Comparison of ENCODE assay signal across 10 cellular contexts in the genomic region with DNA sequence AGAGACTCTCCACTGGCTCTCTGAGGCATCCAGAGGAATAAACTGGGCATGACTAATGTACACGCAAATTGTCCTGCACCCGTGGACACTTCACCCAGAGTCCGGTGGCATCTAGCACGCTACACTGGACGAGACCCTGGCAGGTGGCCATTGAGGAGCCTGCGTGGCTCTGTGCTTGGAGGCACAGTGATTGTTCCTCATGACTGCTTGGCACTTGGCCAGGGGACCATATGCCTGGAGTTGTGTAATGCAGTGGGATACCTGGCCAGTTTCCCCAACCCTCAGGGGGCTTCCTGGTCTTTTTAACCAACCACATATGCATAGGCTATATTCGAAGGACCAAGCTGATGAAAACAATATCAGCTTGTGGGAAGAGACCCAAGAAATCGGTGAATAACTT.
DNase-seq lines count a peak whose midpoint lies in the region; ATAC-seq and TF ChIP-seq lines count a peak whose summit lies in the region.
"Had no signal": no experiment of that assay in that cellular context is flagged by ENCODE, and none has a peak within 500 bp of the region (broad histone marks: within the 10 kb centered on the region; RNA-seq: fewer than 3 reads in every experiment).

No MANE protein-coding gene starts in this region.

- no peak overlapping the region for H2AFZ ChIP-seq in GM23338

- H3K4me2 ChIP-seq in GM23338, result no peak overlapping the region

- H3K4me1 Mint-ChIP-seq in GM23338, result peaks cover 26% of the 10 kb centered on the region
- H3K4me1 Mint-ChIP-seq: memory B cell had no signal

- DNase-seq in GM23338 (ENCODE audit: low spot score) (no peak), NCI-H524 (lab: John Stamatoyannopoulos, UW) (peak; percentile 81 to 90), epithelial cell of esophagus (ENCODE audit: low read depth) (peak; percentile 22), renal cortical epithelial cell (ENCODE audit: low read depth) (peak; percentile 71), 8988T (no peak), GM10266 (ENCODE audit: extremely low spot score) (no peak)
- DNase-seq: foreskin melanocyte had no signal

- no peak for ATAC-seq in GM23338
- ATAC-seq in HG03045 (IDR thresholded peaks at IDR 0.05; ENCODE audit: unreplicated experiment), result no peak

- H3K27ac ChIP-seq in GM23338 (ENCODE audit: low read depth), result peak overlapping the region; percentile 13; the same call in 1 of the 2 replicates

- no peaks in the 10 kb centered on the region for H3K9me2 ChIP-seq in GM23338 (ENCODE audit: insufficient read depth)

- H4K20me1 ChIP-seq in GM23338 (replicated peaks; ENCODE audit: insufficient read depth), result no peaks in the 10 kb centered on the region

- H3K36me3 ChIP-seq in GM23338 (ENCODE audit: insufficient read depth), result no peaks in the 10 kb centered on the region

- H3K4me3 ChIP-seq in GM23338 (no peak overlapping the region), epithelial cell of esophagus (ENCODE audit: low read length) (no peak overlapping the region)

- no peak overlapping the region for H3K4me3 Mint-ChIP-seq in GM23338
- H3K4me3 Mint-ChIP-seq: memory B cell; T-helper 1 cell treated with Interleukin-12 subunit alpha and Interleukin-12 subunit beta and Interleukin-4 antibody, amounts not matched to agents 30 μg/mL and 1 μg/mL, for 36 hours had no signal

- no peaks in the 10 kb centered on the region for H3K79me2 ChIP-seq in GM23338 (replicated peaks; ENCODE audit: insufficient read depth)

- no peaks in the 10 kb centered on the region for H3F3A ChIP-seq in GM23338 (replicated peaks; ENCODE audit: low read depth)

- H3K27ac Mint-ChIP-seq in GM23338, result no peak overlapping the region
- H3K27ac Mint-ChIP-seq: memory B cell; T-helper 1 cell treated with Interleukin-12 subunit alpha and Interleukin-12 subunit beta and Interleukin-4 antibody, amounts not matched to agents 30 μg/mL and 1 μg/mL, for 36 hours had no signal

- H3K9me3 Mint-ChIP-seq in GM23338, result no peaks in the 10 kb centered on the region
- H3K9me3 Mint-ChIP-seq: memory B cell; T-helper 1 cell treated with Interleukin-12 subunit alpha and Interleukin-12 subunit beta and Interleukin-4 antibody, amounts not matched to agents 30 μg/mL and 1 μg/mL, for 36 hours had no signal

- TF ChIP-seq CTCF in GM23338 (conservative IDR thresholded peaks at IDR 0.05; ENCODE audit: low read depth in 2 of 2), result no peak
- no peak for TF ChIP-seq CTCF in epithelial cell of esophagus (IDR thresholded peaks at IDR 0.05; ENCODE audit: insufficient read depth, low read depth, low read length, missing control alignments)
- TF ChIP-seq CTCF in GM10266 (IDR thresholded peaks at IDR 0.05; ENCODE audit: control insufficient read depth, insufficient read depth, low read depth, missing control alignments), result no peak

- H3K27me3 Mint-ChIP-seq in GM23338 (ENCODE audit: insufficient read depth, low read depth, poor library complexity), result no peaks in the 10 kb centered on the region

- H3K36me3 Mint-ChIP-seq in GM23338 (ENCODE audit: low read depth), result no peaks in the 10 kb centered on the region
- H3K36me3 Mint-ChIP-seq: memory B cell had no signal

- no peaks in the 10 kb centered on the region for H3K27me3 ChIP-seq in GM23338 (ENCODE audit: insufficient read depth)

- H3K4me1 ChIP-seq in GM23338 (ENCODE audit: insufficient read depth), result peaks cover 9% of the 10 kb centered on the region

TF ChIP-seq in GM23338, 12 proteins besides CTCF, POLR2A, EP300 and RAD21:
- TF ChIP-seq, protein P1, sequence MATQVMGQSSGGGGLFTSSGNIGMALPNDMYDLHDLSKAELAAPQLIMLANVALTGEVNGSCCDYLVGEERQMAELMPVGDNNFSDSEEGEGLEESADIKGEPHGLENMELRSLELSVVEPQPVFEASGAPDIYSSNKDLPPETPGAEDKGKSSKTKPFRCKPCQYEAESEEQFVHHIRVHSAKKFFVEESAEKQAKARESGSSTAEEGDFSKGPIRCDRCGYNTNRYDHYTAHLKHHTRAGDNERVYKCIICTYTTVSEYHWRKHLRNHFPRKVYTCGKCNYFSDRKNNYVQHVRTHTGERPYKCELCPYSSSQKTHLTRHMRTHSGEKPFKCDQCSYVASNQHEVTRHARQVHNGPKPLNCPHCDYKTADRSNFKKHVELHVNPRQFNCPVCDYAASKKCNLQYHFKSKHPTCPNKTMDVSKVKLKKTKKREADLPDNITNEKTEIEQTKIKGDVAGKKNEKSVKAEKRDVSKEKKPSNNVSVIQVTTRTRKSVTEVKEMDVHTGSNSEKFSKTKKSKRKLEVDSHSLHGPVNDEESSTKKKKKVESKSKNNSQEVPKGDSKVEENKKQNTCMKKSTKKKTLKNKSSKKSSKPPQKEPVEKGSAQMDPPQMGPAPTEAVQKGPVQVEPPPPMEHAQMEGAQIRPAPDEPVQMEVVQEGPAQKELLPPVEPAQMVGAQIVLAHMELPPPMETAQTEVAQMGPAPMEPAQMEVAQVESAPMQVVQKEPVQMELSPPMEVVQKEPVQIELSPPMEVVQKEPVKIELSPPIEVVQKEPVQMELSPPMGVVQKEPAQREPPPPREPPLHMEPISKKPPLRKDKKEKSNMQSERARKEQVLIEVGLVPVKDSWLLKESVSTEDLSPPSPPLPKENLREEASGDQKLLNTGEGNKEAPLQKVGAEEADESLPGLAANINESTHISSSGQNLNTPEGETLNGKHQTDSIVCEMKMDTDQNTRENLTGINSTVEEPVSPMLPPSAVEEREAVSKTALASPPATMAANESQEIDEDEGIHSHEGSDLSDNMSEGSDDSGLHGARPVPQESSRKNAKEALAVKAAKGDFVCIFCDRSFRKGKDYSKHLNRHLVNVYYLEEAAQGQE (IDR thresholded peaks at IDR 0.05; ENCODE audit: unreplicated experiment), result no peak
- TF ChIP-seq EZH2 (IDR thresholded peaks at IDR 0.05; ENCODE audit: low read depth, unreplicated experiment) (no peak), ETS1 (IDR thresholded peaks at IDR 0.05) (no peak), EZH2phosphoT487 (IDR thresholded peaks at IDR 0.05; ENCODE audit: unreplicated experiment) (no peak), STAT1 (IDR thresholded peaks at IDR 0.05; ENCODE audit: unreplicated experiment) (no peak), ZNF114 (CRISPR knock-in tag; IDR thresholded peaks at IDR 0.05) (no peak)

Comparison
In these comparisons a context has a peak if more than half of its experiments do, and no peak if none do; other contexts are left out.
1. DNase-seq: peak in NCI-H524 (2 of 2), epithelial cell of esophagus (single experiment) and renal cortical epithelial cell (single experiment); none in GM23338 (single experiment), 8988T (single experiment) and GM10266 (single experiment).